Comparison of ENCODE assay signal across 15 cellular contexts in the genomic region with DNA sequence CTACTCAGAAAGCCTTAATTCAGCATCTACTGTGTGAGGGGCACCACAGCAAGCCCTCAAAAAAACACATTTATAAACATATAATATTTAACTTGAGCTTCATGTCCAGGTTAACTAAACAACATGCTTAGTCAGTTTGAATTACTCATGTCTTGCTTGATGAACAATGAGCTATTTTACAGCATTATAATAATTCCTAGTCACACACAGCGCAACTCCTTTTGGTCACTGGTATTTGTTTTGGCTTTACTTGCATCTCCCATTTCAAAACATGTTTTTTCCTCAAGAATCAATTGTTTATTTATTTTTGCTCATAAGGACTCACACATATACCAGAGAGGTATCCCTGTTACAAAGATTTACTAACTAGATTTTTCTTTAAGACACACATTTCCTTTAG.
DNase-seq lines count a peak whose midpoint lies in the region; ATAC-seq and TF ChIP-seq lines count a peak whose summit lies in the region.
"Had no signal": no experiment of that assay in that cellular context is flagged by ENCODE, and none has a peak within 500 bp of the region (broad histone marks: within the 10 kb centered on the region; RNA-seq: fewer than 3 reads in every experiment).

No MANE protein-coding gene starts in this region.

- no peaks in the 10 kb centered on the region for H3K27me3 ChIP-seq in mammary epithelial cell (ENCODE audit: insufficient read depth, low read length)

- H3K9ac ChIP-seq in mammary epithelial cell (ENCODE audit: insufficient read depth, low read length), result no peak overlapping the region

- no peaks in the 10 kb centered on the region for H3K36me3 ChIP-seq in mammary epithelial cell (ENCODE audit: insufficient read depth, low read length)
- H3K36me3 ChIP-seq in mucosa of descending colon (ENCODE audit: low read depth), result no peaks in the 10 kb centered on the region

- H3K79me2 ChIP-seq in mammary epithelial cell (ENCODE audit: insufficient read depth, low read length), result no peaks in the 10 kb centered on the region

- CTCF ChIA-PET in mammary epithelial cell (lab: Charles Lee; ENCODE audit: low non-redundant PET), result no interaction called here

- H3K4me1 ChIP-seq in mammary epithelial cell (ENCODE audit: insufficient read depth, low read length), result peaks cover 7% of the 10 kb centered on the region
- no peaks in the 10 kb centered on the region for H3K4me1 ChIP-seq in mucosa of descending colon (ENCODE audit: low read depth)

- 100% methylated on average over 1 of the region's 1 CpG for WGBS in mammary epithelial cell (ENCODE audit: low coverage, missing lambda C conversion rate)
- 98 to 100% methylated on average over 1 of the region's 1 CpG for WGBS in lower leg skin, 2 donors

- no peaks in the 10 kb centered on the region for H4K20me1 ChIP-seq in mammary epithelial cell (ENCODE audit: insufficient read depth, low read length)

- H3K9me3 ChIP-seq in mammary epithelial cell (replicated peaks; ENCODE audit: insufficient read depth, low read length) (no peaks in the 10 kb centered on the region), mucosa of descending colon (no peaks in the 10 kb centered on the region)

- in situ Hi-C loops in mammary epithelial cell (cut with MboI; ENCODE audit: low sequenced_read_pairs in 2 of 2), result no loop called here

- dilution Hi-C loops in mammary epithelial cell (cut with HindIII; ENCODE audit: low sequenced_read_pairs), result no loop called here

- intact Hi-C loops in mammary epithelial cell (cut with micrococcal nuclease) (no loop called here), mucosa of descending colon (cut with DNase I, micrococcal nuclease) (no loop called here), lower leg skin (cut with DNase I; ENCODE audit: low total_unique reads) (no loop called here)

- H3K4me2 ChIP-seq in mammary epithelial cell (ENCODE audit: insufficient read depth, low read depth, low read length), result no peak overlapping the region

- ATAC-seq in HG02852 (IDR thresholded peaks at IDR 0.05; ENCODE audit: unreplicated experiment), result no peak
- no peak for ATAC-seq in mucosa of descending colon

- no peak for TF ChIP-seq POLR2A in lower leg skin (IDR thresholded peaks at IDR 0.05)

- DNase-seq in ELR (ENCODE audit: low read depth) (peak; percentile 49), NCI-H460 (ENCODE audit: extremely low read depth, low read depth) (peak; percentile 36), mammary epithelial cell (peak; percentile 56), kidney tubule cell (ENCODE audit: low spot score) (peak; percentile 72), activated T-cell treated with anti-CD3 and anti-CD28 coated beads for 4 hours (no peak), mucosa of descending colon (no peak), lower leg skin (ENCODE audit: low spot score in 2 of 2) (no peak)
- DNase-seq: H9, NCI-H1048, NCI-H1694, NCI-H2107, NCI-H345, NCI-H69, SIG-M5 had no signal

- H2AFZ ChIP-seq in mammary epithelial cell (ENCODE audit: low read depth, low read length), result no peak overlapping the region

- no peak overlapping the region for H3K27ac ChIP-seq in mammary epithelial cell (ENCODE audit: insufficient read depth, low read depth, low read length)

- BruUV-seq in mammary epithelial cell (replicated peaks; lab: Mats Ljungman, UMichigan), result no TSS peak

- no peak for TF ChIP-seq CTCF in mammary epithelial cell (conservative IDR thresholded peaks at IDR 0.05 in 1 of 2, IDR thresholded peaks at IDR 0.05 in 1 of 2; ENCODE audit: extremely low read depth in 1 of 2, insufficient read depth in 1 of 2, low read depth in 1 of 2, low read length in 2 of 2)
- TF ChIP-seq CTCF in mucosa of descending colon (IDR thresholded peaks at IDR 0.05), result no peak
- TF ChIP-seq CTCF in lower leg skin (IDR thresholded peaks at IDR 0.05), result no peak

- H3K4me3 ChIP-seq in mammary epithelial cell (replicated peaks in 1 of 3; ENCODE audit: insufficient read depth in 1 of 3, low read depth in 2 of 3, low read length in 3 of 3) (no peak overlapping the region), mucosa of descending colon (no peak overlapping the region), lower leg skin (ENCODE audit: low read depth, poor library complexity, severe bottlenecking) (no peak overlapping the region)

Comparison
In these comparisons a context has a peak if more than half of its experiments do, and no peak if none do; other contexts are left out.
1. DNase-seq: peak in ELR (single experiment), NCI-H460 (single experiment), mammary epithelial cell (single experiment) and kidney tubule cell (single experiment); none in activated T-cell treated with anti-CD3 and anti-CD28 coated beads for 4 hours (single experiment), mucosa of descending colon (0 of 3) and lower leg skin (0 of 2).